ENCODE assay signal across 1 cellular context in the genomic region with DNA sequence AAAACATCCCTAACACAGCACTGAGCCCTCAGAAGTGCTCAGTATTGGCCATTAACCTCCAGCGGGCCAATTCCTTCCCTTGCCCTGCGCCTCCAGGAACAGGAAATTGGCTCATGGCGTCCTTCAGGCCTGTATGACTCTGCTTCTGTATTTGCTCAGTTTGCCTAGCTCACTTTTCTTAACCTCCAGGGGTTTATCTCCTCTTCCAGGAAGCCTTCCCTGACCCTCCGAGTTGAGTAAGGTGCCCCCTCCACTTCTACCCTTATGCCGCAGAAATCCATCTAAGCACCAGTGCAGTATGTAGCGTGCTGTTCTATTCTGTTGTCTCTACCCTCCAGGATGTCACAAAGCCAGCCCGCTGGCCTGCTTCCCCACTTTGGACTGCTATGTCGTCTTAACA.
TF ChIP-seq lines count a peak whose summit lies in the region.

No MANE protein-coding gene starts in this region.

TF ChIP-seq in liver, 16 proteins besides CTCF, POLR2A, EP300 and RAD21 (continued from another document):
- TF ChIP-seq, protein P1, sequence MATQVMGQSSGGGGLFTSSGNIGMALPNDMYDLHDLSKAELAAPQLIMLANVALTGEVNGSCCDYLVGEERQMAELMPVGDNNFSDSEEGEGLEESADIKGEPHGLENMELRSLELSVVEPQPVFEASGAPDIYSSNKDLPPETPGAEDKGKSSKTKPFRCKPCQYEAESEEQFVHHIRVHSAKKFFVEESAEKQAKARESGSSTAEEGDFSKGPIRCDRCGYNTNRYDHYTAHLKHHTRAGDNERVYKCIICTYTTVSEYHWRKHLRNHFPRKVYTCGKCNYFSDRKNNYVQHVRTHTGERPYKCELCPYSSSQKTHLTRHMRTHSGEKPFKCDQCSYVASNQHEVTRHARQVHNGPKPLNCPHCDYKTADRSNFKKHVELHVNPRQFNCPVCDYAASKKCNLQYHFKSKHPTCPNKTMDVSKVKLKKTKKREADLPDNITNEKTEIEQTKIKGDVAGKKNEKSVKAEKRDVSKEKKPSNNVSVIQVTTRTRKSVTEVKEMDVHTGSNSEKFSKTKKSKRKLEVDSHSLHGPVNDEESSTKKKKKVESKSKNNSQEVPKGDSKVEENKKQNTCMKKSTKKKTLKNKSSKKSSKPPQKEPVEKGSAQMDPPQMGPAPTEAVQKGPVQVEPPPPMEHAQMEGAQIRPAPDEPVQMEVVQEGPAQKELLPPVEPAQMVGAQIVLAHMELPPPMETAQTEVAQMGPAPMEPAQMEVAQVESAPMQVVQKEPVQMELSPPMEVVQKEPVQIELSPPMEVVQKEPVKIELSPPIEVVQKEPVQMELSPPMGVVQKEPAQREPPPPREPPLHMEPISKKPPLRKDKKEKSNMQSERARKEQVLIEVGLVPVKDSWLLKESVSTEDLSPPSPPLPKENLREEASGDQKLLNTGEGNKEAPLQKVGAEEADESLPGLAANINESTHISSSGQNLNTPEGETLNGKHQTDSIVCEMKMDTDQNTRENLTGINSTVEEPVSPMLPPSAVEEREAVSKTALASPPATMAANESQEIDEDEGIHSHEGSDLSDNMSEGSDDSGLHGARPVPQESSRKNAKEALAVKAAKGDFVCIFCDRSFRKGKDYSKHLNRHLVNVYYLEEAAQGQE (IDR thresholded peaks at IDR 0.05): no peak
- no peak for TF ChIP-seq HNF4G (IDR thresholded peaks at IDR 0.05)
- no peak for TF ChIP-seq EGR1 (IDR thresholded peaks at IDR 0.05; ENCODE audit: low read depth in 2 of 2)
- no peak for TF ChIP-seq FOXA1 (IDR thresholded peaks at IDR 0.05)
